In the genomic region with DNA sequence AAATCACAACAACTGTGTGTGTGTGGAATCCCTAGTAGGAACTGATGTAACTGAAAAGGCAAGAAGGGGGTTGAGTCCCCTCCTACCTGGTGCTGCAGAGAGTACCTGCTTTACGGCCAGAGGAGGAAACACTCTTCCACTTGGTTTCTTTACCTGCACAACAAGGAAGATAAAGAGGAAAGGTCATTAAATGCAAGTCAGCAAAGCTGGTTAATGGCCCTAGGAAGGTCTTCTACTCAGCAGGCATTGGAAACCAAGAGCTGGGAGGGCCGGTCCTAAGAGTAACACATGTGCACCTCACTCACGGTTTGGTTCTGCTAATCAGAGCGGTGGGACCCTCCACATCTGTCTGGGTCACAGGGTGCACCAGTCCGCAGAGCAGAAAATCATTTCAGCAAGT, we compare ENCODE assay signal across 8 cellular contexts. TPM values are rescaled to one million over a fixed set of nuclear protein-coding genes. Genes with fewer than 3 reads are reported as not detected.
A peak's percentile ranks its signal among the peaks of the same experiment; 100 is the strongest.
DNase-seq lines count a peak whose midpoint lies in the region; ATAC-seq and TF ChIP-seq lines count a peak whose summit lies in the region.
"Not testable (repeated sequence)": the region's sequence is repeated elsewhere in the genome, so short reads cannot be mapped to it uniquely, and the experiment has no call there.

No MANE protein-coding gene starts in this region.

- H3K36me3 ChIP-seq in GM06990 (ENCODE audit: control insufficient read depth, insufficient read depth, low read length); lower lobe of right lung: not testable (repeated sequence)
- H3K36me3 ChIP-seq in trophoblast cell (ENCODE audit: control insufficient read depth in 1 of 2, insufficient read depth in 2 of 2, low read length in 2 of 2): peaks cover 11 to 15% of the 10 kb centered on the region in 2 experiments

- CTCF ChIA-PET in activated CD4-positive, alpha-beta T cell treated with anti-CD3 and anti-CD28 coated beads, Interleukin-2, amount 10 ng/mL, durations not matched to agents 7 days and 5 days (lab: Charles Lee): interaction anchor here (1.0 to 1.6 kb wide), 2 partner anchors 21 to 433 kb away, joined by 3 read pairs; no protein-coding TSS in a partner anchor
- CTCF ChIA-PET in MCF 10A (lab: Yijun Ruan, JAX): interaction anchor here (0.6 kb wide), 1 partner anchor 562 kb away, joined by 3 read pairs; no protein-coding TSS in a partner anchor

- H3K4me2 ChIP-seq in trophoblast cell (ENCODE audit: low read length): peak overlapping the region; percentile 88

- H3K36me3 Mint-ChIP-seq in activated CD4-positive, alpha-beta T cell treated with anti-CD3 and anti-CD28 coated beads, Interleukin-2, amount 10 ng/mL, durations not matched to agents 7 days and 5 days (ENCODE audit: low read depth); type B pancreatic cell: not testable (repeated sequence)
- H3K36me3 Mint-ChIP-seq in MCF 10A (ENCODE audit: insufficient read depth, unreplicated experiment): peaks cover 12% of the 10 kb centered on the region

- not testable (repeated sequence) for H2BK12ac ChIP-seq in trophoblast cell (ENCODE audit: low read length)

- H4K12ac ChIP-seq in trophoblast cell (ENCODE audit: low read depth, low read length): peak overlapping the region; percentile 81

- not testable (repeated sequence) for H3K79me1 ChIP-seq in trophoblast cell (ENCODE audit: low read length)

- not testable (repeated sequence) for H3K79me2 ChIP-seq in trophoblast cell (ENCODE audit: control insufficient read depth, insufficient read depth, low read length, poor library complexity)

- not testable (repeated sequence) for H3K9me3 Mint-ChIP-seq in activated CD4-positive, alpha-beta T cell treated with anti-CD3 and anti-CD28 coated beads, Interleukin-2, amount 10 ng/mL, durations not matched to agents 7 days and 5 days; MCF 10A (ENCODE audit: unreplicated experiment); type B pancreatic cell

- H3K9me3 ChIP-seq in lower lobe of right lung; trophoblast cell (ENCODE audit: insufficient read depth, low read depth, low read length): not testable (repeated sequence)

- peak overlapping the region; percentile 55 for H4K91ac ChIP-seq in trophoblast cell (ENCODE audit: low read depth, low read length)

- ATAC-seq in lower lobe of right lung: not testable (repeated sequence)

- POLR2A ChIA-PET in activated CD4-positive, alpha-beta T cell treated with anti-CD3 and anti-CD28 coated beads, Interleukin-2, amount 10 ng/mL, durations not matched to agents 7 days and 5 days (lab: Charles Lee): not testable (repeated sequence)
- POLR2A ChIA-PET in MCF 10A (lab: Yijun Ruan, JAX): interaction anchor here (0.6 to 3.8 kb wide), 2 partner anchors 124 to 397 kb away, joined by 3 to 58 read pairs; a partner anchor contains a TSS

- H2BK5ac ChIP-seq in trophoblast cell (ENCODE audit: low read depth, low read length, poor library complexity): peak overlapping the region; percentile 54

- H3K27ac Mint-ChIP-seq in activated CD4-positive, alpha-beta T cell treated with anti-CD3 and anti-CD28 coated beads, Interleukin-2, amount 10 ng/mL, durations not matched to agents 7 days and 5 days: peak overlapping the region; percentile 99
- H3K27ac Mint-ChIP-seq in MCF 10A (ENCODE audit: low read depth, unreplicated experiment) (peak overlapping the region; percentile 78), type B pancreatic cell (peak overlapping the region; percentile 87)

- peak overlapping the region; percentile 74 for H3K14ac ChIP-seq in trophoblast cell (ENCODE audit: low read length)

- not testable (repeated sequence) for TF ChIP-seq CTCF in GM06990 (IDR thresholded peaks at IDR 0.05; ENCODE audit: insufficient read depth, low read length, poor library complexity, severe bottlenecking); MCF 10A (IDR thresholded peaks at IDR 0.05; ENCODE audit: unreplicated experiment); fibroblast of pulmonary artery (IDR thresholded peaks at IDR 0.05; ENCODE audit: low read length, missing control alignments); lower lobe of right lung (IDR thresholded peaks at IDR 0.05); type B pancreatic cell (conservative IDR thresholded peaks at IDR 0.05)

- not testable (repeated sequence) for H3K4me1 ChIP-seq in lower lobe of right lung; trophoblast cell (ENCODE audit: control insufficient read depth in 1 of 2, insufficient read depth in 2 of 2, low read length in 2 of 2)

- peak overlapping the region; percentile 81 for H3K27ac ChIP-seq in lower lobe of right lung
- not testable (repeated sequence) for H3K27ac ChIP-seq in trophoblast cell (ENCODE audit: low read depth, low read length)

- H3K4me3 ChIP-seq in GM06990 (replicated peaks; ENCODE audit: low read depth, low read length): peak overlapping the region; percentile 71
- H3K4me3 ChIP-seq in fibroblast of pulmonary artery (replicated peaks; ENCODE audit: low read depth, low read length): peak overlapping the region; percentile 77
- peak overlapping the region; percentile 71 for H3K4me3 ChIP-seq in lower lobe of right lung
- peak overlapping the region; percentile 95 for H3K4me3 ChIP-seq in trophoblast cell (ENCODE audit: low read depth, low read length)

- H3K27me3 ChIP-seq in GM06990 (replicated peaks; ENCODE audit: control insufficient read depth, insufficient read depth, low read length); lower lobe of right lung (ENCODE audit: low read depth); trophoblast cell (ENCODE audit: insufficient read depth, low read length): not testable (repeated sequence)

- H3K27me3 Mint-ChIP-seq in activated CD4-positive, alpha-beta T cell treated with anti-CD3 and anti-CD28 coated beads, Interleukin-2, amount 10 ng/mL, durations not matched to agents 7 days and 5 days; MCF 10A (ENCODE audit: insufficient read depth, unreplicated experiment); type B pancreatic cell: not testable (repeated sequence)

- peak overlapping the region; percentile 30 for H2AK5ac ChIP-seq in trophoblast cell (ENCODE audit: low read length)

- H2AFZ ChIP-seq in trophoblast cell (ENCODE audit: insufficient read depth, low read length, poor library complexity): not testable (repeated sequence)

- not testable (repeated sequence) for H3K23ac ChIP-seq in trophoblast cell (ENCODE audit: low read length)

- not testable (repeated sequence) for H3K18ac ChIP-seq in trophoblast cell (ENCODE audit: low read length)

- peak overlapping the region; percentile 80 for H3K4me3 Mint-ChIP-seq in activated CD4-positive, alpha-beta T cell treated with anti-CD3 and anti-CD28 coated beads, Interleukin-2, amount 10 ng/mL, durations not matched to agents 7 days and 5 days
- H3K4me3 Mint-ChIP-seq in MCF 10A (ENCODE audit: unreplicated experiment) (peak overlapping the region; percentile 84), type B pancreatic cell (peak overlapping the region; percentile 94)

- DNase-seq in GM06990 (ENCODE audit: extremely low read depth, insufficient read length); activated CD4-positive, alpha-beta T cell treated with anti-CD3 and anti-CD28 coated beads, Interleukin-2, amount 10 ng/mL, durations not matched to agents 7 days and 5 days; MCF 10A (ENCODE audit: unreplicated experiment); fibroblast of pulmonary artery (ENCODE audit: low read depth); lower lobe of right lung; trophoblast cell; type B pancreatic cell (ENCODE audit: extremely low spot score, unreplicated experiment): not testable (repeated sequence)
- DNase-seq in NAMALWA (ENCODE audit: low spot score): peak; percentile 2

- peak overlapping the region; percentile 19 for H4K8ac ChIP-seq in trophoblast cell (ENCODE audit: low read depth, low read length)

- H3K4me1 Mint-ChIP-seq in activated CD4-positive, alpha-beta T cell treated with anti-CD3 and anti-CD28 coated beads, Interleukin-2, amount 10 ng/mL, durations not matched to agents 7 days and 5 days; MCF 10A (ENCODE audit: insufficient read depth, unreplicated experiment); type B pancreatic cell (ENCODE audit: unreplicated experiment): not testable (repeated sequence)

- not testable (repeated sequence) for BruUV-seq in MCF 10A (replicated peaks; lab: Mats Ljungman, UMichigan)

- peak overlapping the region; percentile 33 for H2BK120ac ChIP-seq in trophoblast cell (ENCODE audit: insufficient read depth, low read length, poor library complexity)

- intact Hi-C loops in MCF 10A (cut with micrococcal nuclease); lower lobe of right lung (cut with DNase I): not testable (repeated sequence)

- peak overlapping the region; percentile 98 for H3K9ac ChIP-seq in trophoblast cell (ENCODE audit: low read length)

- WGBS in trophoblast cell (ENCODE audit: extremely low coverage, insufficient coverage, insufficient read length): no CpG with 5 or more reads among the region's 5 CpGs

- H3K4ac ChIP-seq in trophoblast cell (ENCODE audit: low read depth, low read length): peak overlapping the region; percentile 84

RNA-seq across cellular contexts. Expression of a gene that starts 1.0 kb away (rescaled TPM):
- 10 to 100 TPM; 22.6 to 25.4 TPM for total RNA-seq in activated CD4-positive, alpha-beta T cell treated with anti-CD3 and anti-CD28 coated beads, Interleukin-2, amount 10 ng/mL, durations not matched to agents 7 days and 5 days
- total RNA-seq in MCF 10A (2022): 47.4 and 52.8 TPM in 2 replicates
- 21.7 TPM for total RNA-seq in lower lobe of right lung
- polyA plus RNA-seq in trophoblast cell (2013): 27.3 and 27.4 TPM in 2 replicates
- 32.7 and 39.0 TPM in 2 replicates for total RNA-seq in type B pancreatic cell (ENCODE audit: low replicate concordance)

RNA-seq across cellular contexts. Expression of a gene that starts 8.0 kb away (rescaled TPM):
- not detected for total RNA-seq in activated CD4-positive, alpha-beta T cell treated with anti-CD3 and anti-CD28 coated beads, Interleukin-2, amount 10 ng/mL, durations not matched to agents 7 days and 5 days
- total RNA-seq in MCF 10A (2022): not detected in 2 replicates
- total RNA-seq in lower lobe of right lung: not detected
- not detected in 2 replicates for polyA plus RNA-seq in trophoblast cell (2013)
- not detected in 2 replicates for total RNA-seq in type B pancreatic cell (ENCODE audit: low replicate concordance)

RNA-seq across cellular contexts. Expression of a gene that starts 56.3 kb away (rescaled TPM):
- not detected for total RNA-seq in activated CD4-positive, alpha-beta T cell treated with anti-CD3 and anti-CD28 coated beads, Interleukin-2, amount 10 ng/mL, durations not matched to agents 7 days and 5 days
- total RNA-seq in MCF 10A (2022) (not detected in 2 replicates), lower lobe of right lung (not detected), type B pancreatic cell (ENCODE audit: low replicate concordance) (0.21 TPM in 1 of 2 replicates, not detected in the other)
- not detected in 2 replicates for polyA plus RNA-seq in trophoblast cell (2013)
